ENCODE assay signal across 15 cellular contexts in the genomic region with DNA sequence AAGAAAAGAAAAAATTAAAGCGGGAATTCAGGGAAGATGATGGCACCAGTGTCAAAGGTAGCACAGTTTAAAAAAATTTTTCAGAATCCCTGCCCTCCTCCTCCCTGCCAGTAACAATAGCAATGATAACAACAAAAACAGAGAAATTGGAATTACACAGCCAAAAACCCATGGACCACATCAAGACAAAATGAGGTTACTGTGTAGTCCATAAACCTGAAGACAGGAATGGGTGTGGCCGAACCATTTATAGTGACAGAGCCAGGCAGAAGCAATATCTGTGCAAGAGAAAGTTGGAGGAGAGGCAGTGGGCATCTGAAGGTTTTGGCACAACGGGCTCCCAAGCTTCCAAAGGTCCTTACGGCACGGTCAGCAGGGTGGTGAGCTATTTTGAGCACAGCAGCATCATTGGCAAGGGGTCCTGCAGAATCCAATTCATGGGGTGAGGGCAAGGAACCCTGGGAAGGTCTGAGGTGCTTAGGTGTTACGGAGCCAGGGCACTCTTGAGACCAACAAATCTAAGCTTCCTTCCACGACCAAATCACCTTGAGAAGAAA.
A peak's percentile ranks its signal among the peaks of the same experiment; 100 is the strongest.
DNase-seq lines count a peak whose midpoint lies in the region; ATAC-seq and TF ChIP-seq lines count a peak whose summit lies in the region.
"Had no signal": no experiment of that assay in that cellular context is flagged by ENCODE, and none has a peak within 500 bp of the region (broad histone marks: within the 10 kb centered on the region; RNA-seq: fewer than 3 reads in every experiment).

No MANE protein-coding gene starts in this region.

- H3K4me3 Mint-ChIP-seq in activated naive CD8-positive, alpha-beta T cell treated with anti-CD3 and anti-CD28 coated beads, Interleukin-2, amount 50 U/mL, for 24 hours: no peak overlapping the region
- H3K4me3 Mint-ChIP-seq in naive thymus-derived CD4-positive, alpha-beta T cell: peak overlapping the region in 1 of 10 donors; percentile 63

- H3K36me3 Mint-ChIP-seq in activated naive CD8-positive, alpha-beta T cell treated with anti-CD3 and anti-CD28 coated beads, Interleukin-2, amount 50 U/mL, for 24 hours (ENCODE audit: low read depth): peaks cover 10% of the 10 kb centered on the region
- H3K36me3 Mint-ChIP-seq in naive thymus-derived CD4-positive, alpha-beta T cell: peaks cover 0 to 43% (median 4%) of the 10 kb centered on the region in 5 donors

- TF ChIP-seq CTCF in left lung (IDR thresholded peaks at IDR 0.05): no peak

- peaks cover 51% of the 10 kb centered on the region for H3K4me1 Mint-ChIP-seq in activated naive CD8-positive, alpha-beta T cell treated with anti-CD3 and anti-CD28 coated beads, Interleukin-2, amount 50 U/mL, for 24 hours
- peaks cover 21 to 57% (median 35%) of the 10 kb centered on the region in 7 donors for H3K4me1 Mint-ChIP-seq in naive thymus-derived CD4-positive, alpha-beta T cell

- POLR2A ChIA-PET in naive thymus-derived CD4-positive, alpha-beta T cell (lab: Charles Lee): no interaction called here

- H3K27ac Mint-ChIP-seq in activated naive CD8-positive, alpha-beta T cell treated with anti-CD3 and anti-CD28 coated beads, Interleukin-2, amount 50 U/mL, for 24 hours: peak overlapping the region; percentile 16
- peak overlapping the region in 2 of 9 donors; percentile 56 to 86 for H3K27ac Mint-ChIP-seq in naive thymus-derived CD4-positive, alpha-beta T cell

- H3K36me3 ChIP-seq in naive thymus-derived CD4-positive, alpha-beta T cell (ENCODE audit: control insufficient read depth in 2 of 3, insufficient read depth in 3 of 3, low read length in 3 of 3): no peaks in the 10 kb centered on the region
- no peaks in the 10 kb centered on the region for H3K36me3 ChIP-seq in left lung
- H3K36me3 ChIP-seq: gastroesophageal sphincter, right lobe of liver had no signal

- ATAC-seq in activated naive CD8-positive, alpha-beta T cell treated with anti-CD3 and anti-CD28 coated beads, Interleukin-2, amount 50 U/mL, for 24 hours: no peak
- peak; percentile 57 for ATAC-seq in naive thymus-derived CD4-positive, alpha-beta T cell
- ATAC-seq in GM18868 (IDR thresholded peaks at IDR 0.05; ENCODE audit: unreplicated experiment) (no peak), left lung (no peak)
- ATAC-seq: gastroesophageal sphincter, left lobe of liver, right lobe of liver had no signal

- H3K27me3 Mint-ChIP-seq in activated naive CD8-positive, alpha-beta T cell treated with anti-CD3 and anti-CD28 coated beads, Interleukin-2, amount 50 U/mL, for 24 hours: no peaks in the 10 kb centered on the region
- no peaks in the 10 kb centered on the region for H3K27me3 Mint-ChIP-seq in naive thymus-derived CD4-positive, alpha-beta T cell

- H3K27ac ChIP-seq in naive thymus-derived CD4-positive, alpha-beta T cell (ENCODE audit: low read depth, low read length): no peak overlapping the region
- H3K27ac ChIP-seq in left lung: no peak overlapping the region
- H3K27ac ChIP-seq: gastroesophageal sphincter, right lobe of liver had no signal

- H3K9me3 Mint-ChIP-seq in activated naive CD8-positive, alpha-beta T cell treated with anti-CD3 and anti-CD28 coated beads, Interleukin-2, amount 50 U/mL, for 24 hours: no peaks in the 10 kb centered on the region
- H3K9me3 Mint-ChIP-seq in naive thymus-derived CD4-positive, alpha-beta T cell: peaks cover 0 to 3% (median 0%) of the 10 kb centered on the region in 11 donors

- no peaks in the 10 kb centered on the region for H3K9me3 ChIP-seq in naive thymus-derived CD4-positive, alpha-beta T cell (ENCODE audit: control insufficient read depth in 2 of 3, low read length in 3 of 3)
- no peaks in the 10 kb centered on the region for H3K9me3 ChIP-seq in left lung
- H3K9me3 ChIP-seq: gastroesophageal sphincter, right lobe of liver had no signal

- H3K27me3 ChIP-seq in naive thymus-derived CD4-positive, alpha-beta T cell (ENCODE audit: control insufficient read depth in 2 of 2, insufficient read depth in 2 of 2, low read length in 2 of 2): no peaks in the 10 kb centered on the region
- H3K27me3 ChIP-seq in left lung: no peaks in the 10 kb centered on the region
- H3K27me3 ChIP-seq: dorsolateral prefrontal cortex, gastroesophageal sphincter, right lobe of liver had no signal

- CTCF ChIA-PET in naive thymus-derived CD4-positive, alpha-beta T cell (lab: Charles Lee): interaction anchor here (0.5 to 0.7 kb wide), 2 partner anchors 11 to 138 kb away, joined by 3 to 8 read pairs; no protein-coding TSS in a partner anchor

- intact Hi-C loops in naive thymus-derived CD4-positive, alpha-beta T cell (cut with micrococcal nuclease): loop anchor here in 1 of 2 donors (1.0 kb wide), 1 partner anchor 41 kb away; no protein-coding TSS in a partner anchor
- intact Hi-C loops in left lung (cut with DNase I): no loop called here

- no peak overlapping the region for H3K4me3 ChIP-seq in naive thymus-derived CD4-positive, alpha-beta T cell (ENCODE audit: low read length)
- no peak overlapping the region for H3K4me3 ChIP-seq in left lung
- H3K4me3 ChIP-seq: dorsolateral prefrontal cortex, gastroesophageal sphincter, right lobe of liver had no signal

- H3K4me1 ChIP-seq in naive thymus-derived CD4-positive, alpha-beta T cell (ENCODE audit: control insufficient read depth in 2 of 2, insufficient read depth in 2 of 2, low read length in 2 of 2): peaks cover 15 to 36% of the 10 kb centered on the region in 2 donors
- H3K4me1 ChIP-seq in left lung: peaks cover 5 to 6% of the 10 kb centered on the region in 2 donors
- H3K4me1 ChIP-seq: right lobe of liver had no signal

- DNase-seq in stimulated activated CD4-positive, alpha-beta T cell treated with anti-CD3 and anti-CD28 coated beads, Interleukin-1b, Interleukin-23, amount 100 ng/mL, for 48 hours: peak; percentile 18
- no peak for DNase-seq in stimulated activated CD4-positive, alpha-beta T cell treated with anti-CD3 and anti-CD28 coated beads, Interleukin-2, amount 100 ng/mL, for 24 hours
- no peak for DNase-seq in activated naive CD8-positive, alpha-beta T cell treated with anti-CD3 and anti-CD28 coated beads, Interleukin-2, amount 50 U/mL, for 24 hours
- DNase-seq in naive thymus-derived CD4-positive, alpha-beta T cell: peak in 3 of 9 donors; percentile 1 to 12 (median 2)
- DNase-seq in left lung (no peak), AG08395 (ENCODE audit: low spot score) (no peak)
- DNase-seq: dorsolateral prefrontal cortex, GDM1, NCI-H2029 treated with DMSO at 0.1 percent for 48 hours, NCI-H510A, occipital lobe, right lobe of liver had no signal
